In the genomic region with DNA sequence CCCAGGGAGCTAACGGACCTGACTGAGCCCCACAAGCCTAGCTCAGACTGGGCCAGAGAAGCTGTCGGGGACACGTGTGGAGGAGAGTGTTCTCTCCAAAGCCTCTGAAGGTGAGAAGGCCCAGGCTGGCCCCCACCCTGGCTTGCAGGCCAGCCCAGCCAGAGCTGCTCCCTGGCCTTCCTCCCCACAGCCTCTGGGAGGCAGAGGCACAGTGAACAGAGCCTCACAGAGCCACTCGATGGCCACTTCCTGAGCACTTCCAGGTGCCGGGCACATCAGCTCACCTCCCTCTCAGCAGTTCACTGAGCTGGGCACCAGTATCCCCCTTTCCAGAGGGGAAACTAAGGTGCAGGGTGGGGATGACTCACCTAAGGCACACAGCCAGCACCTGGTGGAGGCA, we compare ENCODE assay signal across 20 cellular contexts.
"Had no signal": no experiment of that assay in that cellular context is flagged by ENCODE, and none has a peak within 500 bp of the region (broad histone marks: within the 10 kb centered on the region; RNA-seq: fewer than 3 reads in every experiment).

No MANE protein-coding gene starts in this region.

- H3K9me3 ChIP-seq: Peyer's patch had no signal

- H3K27ac ChIP-seq: HL-60, Peyer's patch had no signal

- ATAC-seq: PC-3 had no signal

- H3K27me3 ChIP-seq: Peyer's patch had no signal

- H3K36me3 ChIP-seq: Peyer's patch had no signal

- DNase-seq: KBM-7, NCI-H1092, NCI-H1105 treated with DMSO at 0.1 percent for 48 hours, NCI-H1417 treated with DMSO at 0.1 percent for 48 hours, NCI-H146, NCI-H1694 treated with DMSO at 0.1 percent for 48 hours, NCI-H1930, NCI-H2081, NCI-H2171, NCI-H226, NCI-H446, NCI-H510A, NCI-H524 treated with DMSO at 0.1 percent for 48 hours, NCI-H69, NCI-H774, PC-3, Peyer's patch, SHP77, T-helper 1 cell had no signal

- H3K4me1 ChIP-seq: Peyer's patch had no signal

- H3K4me3 ChIP-seq: Peyer's patch had no signal
